8 cellular contexts compared by ENCODE assay signal in the genomic region with DNA sequence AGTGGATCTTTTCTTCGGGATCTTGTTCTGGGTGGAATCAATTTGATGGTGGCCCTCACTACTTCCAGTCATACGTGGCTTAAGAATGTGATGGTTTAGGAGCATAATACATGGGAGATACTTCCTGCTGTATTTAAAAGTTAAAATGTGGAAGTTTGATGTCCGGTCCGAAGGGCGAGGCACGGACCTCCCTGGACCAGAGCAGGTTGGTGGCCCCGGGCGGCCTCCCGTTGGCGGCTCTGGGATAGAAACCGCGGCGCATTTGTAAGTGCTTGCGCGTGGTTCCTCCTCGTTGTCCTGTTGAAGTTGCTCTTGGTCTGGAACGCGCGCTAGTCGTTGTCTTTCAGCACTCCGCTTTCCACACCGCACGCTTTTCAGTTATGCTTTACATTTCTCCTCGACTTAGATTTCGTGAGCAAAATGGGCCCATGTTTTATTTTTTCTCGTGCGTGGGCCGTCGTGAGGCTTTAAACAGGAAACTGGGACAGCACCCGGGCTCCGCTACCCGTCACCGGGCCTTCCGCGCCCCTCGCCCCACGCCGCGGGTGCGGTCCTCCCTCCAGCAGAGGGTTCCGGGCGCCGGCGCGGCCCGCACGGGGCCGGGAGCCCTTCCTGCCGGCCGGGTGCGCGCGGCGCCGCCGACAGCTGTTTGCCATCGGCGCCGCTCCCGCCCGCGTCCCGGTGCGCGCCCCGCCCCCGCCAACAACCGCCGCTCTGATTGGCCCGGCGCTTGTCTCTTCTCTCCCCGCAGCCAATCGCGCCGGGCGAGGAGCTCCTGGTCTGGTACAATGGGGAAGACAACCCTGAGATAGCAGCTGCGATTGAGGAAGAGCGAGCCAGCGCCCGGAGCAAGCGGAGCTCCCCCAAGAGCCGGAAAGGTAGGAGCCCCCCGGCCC. TPM values are rescaled to one million over a fixed set of nuclear protein-coding genes. Genes with fewer than 3 reads are reported as not detected.
DNase-seq lines count a peak whose midpoint lies in the region; ATAC-seq and TF ChIP-seq lines count a peak whose summit lies in the region.

No MANE protein-coding gene starts in this region.

- H3K36me3 Mint-ChIP-seq in dendritic cell treated with granulocyte-macrophage colony-stimulating factor and Interleukin-4, amounts not matched to agents 40 ng/mL and 50 ng/mL, for 4 days (ENCODE audit: low read depth) = peaks cover 32% of the 10 kb centered on the region

- no peak for TF ChIP-seq CTCF in liver (IDR thresholded peaks at IDR 0.05; ENCODE audit: low read depth, low read length, missing input control)

- no peaks in the 10 kb centered on the region for H3K9me3 ChIP-seq in liver (ENCODE audit: control insufficient read depth in 4 of 4, low read length in 3 of 4)

- no peaks in the 10 kb centered on the region for H3K9me3 Mint-ChIP-seq in dendritic cell treated with granulocyte-macrophage colony-stimulating factor and Interleukin-4, amounts not matched to agents 40 ng/mL and 50 ng/mL, for 4 days

- no peak for TF ChIP-seq RAD21 in liver (IDR thresholded peaks at IDR 0.05)

- H3K27ac Mint-ChIP-seq in dendritic cell treated with granulocyte-macrophage colony-stimulating factor and Interleukin-4, amounts not matched to agents 40 ng/mL and 50 ng/mL, for 4 days = peak overlapping the region; percentile 90

- peak overlapping the region; percentile 85 to 99 (median 87) for H3K4me3 ChIP-seq in liver (ENCODE audit: low read depth in 1 of 3, low read length in 3 of 3)

- H3K27ac ChIP-seq in liver (ENCODE audit: low read depth in 1 of 2, low read length in 2 of 2) = peak overlapping the region; percentile 91 to 92

- H3K4me3 Mint-ChIP-seq in dendritic cell treated with granulocyte-macrophage colony-stimulating factor and Interleukin-4, amounts not matched to agents 40 ng/mL and 50 ng/mL, for 4 days = peak overlapping the region; percentile 78

- peaks cover 4 to 23% (median 8%) of the 10 kb centered on the region in 4 donors for H3K4me1 ChIP-seq in liver (ENCODE audit: control insufficient read depth in 4 of 4, insufficient read depth in 4 of 4, low read length in 3 of 4)

- peak; percentile 83 for ATAC-seq in GM19395 (IDR thresholded peaks at IDR 0.05; ENCODE audit: unreplicated experiment)
- ATAC-seq in HG03558 (IDR thresholded peaks at IDR 0.05; ENCODE audit: extremely low read depth, unreplicated experiment) = peak; percentile 72

- DNase-seq in CD1c-positive myeloid dendritic cell (ENCODE audit: extremely low spot score) = peak; percentile 99
- DNase-seq in NCI-H69 (lab: John Stamatoyannopoulos, UW) = peak; percentile 94
- peak; percentile 90 to 92 for DNase-seq in activated CD4-positive, alpha-beta T cell treated with anti-CD3 and anti-CD28 coated beads, Interleukin-2, amount 50 U/mL, for 24 hours (ENCODE audit: low read depth in 1 of 2, low spot score in 1 of 2)
- DNase-seq in stimulated activated CD4-positive, alpha-beta T cell treated with anti-CD3 and anti-CD28 coated beads, Interleukin-4, amount 100 ng/mL, for 1 hour = peak; percentile 97

- intact Hi-C loops in dendritic cell treated with granulocyte-macrophage colony-stimulating factor and Interleukin-4, amounts not matched to agents 40 ng/mL and 50 ng/mL, for 4 days (cut with micrococcal nuclease) = loop anchor here (2.0 to 5.0 kb wide), 3 partner anchors 33 to 62 kb away; a partner anchor contains a TSS

- H3K27me3 Mint-ChIP-seq in dendritic cell treated with granulocyte-macrophage colony-stimulating factor and Interleukin-4, amounts not matched to agents 40 ng/mL and 50 ng/mL, for 4 days = no peaks in the 10 kb centered on the region

- peaks cover 50% of the 10 kb centered on the region for H3K4me1 Mint-ChIP-seq in dendritic cell treated with granulocyte-macrophage colony-stimulating factor and Interleukin-4, amounts not matched to agents 40 ng/mL and 50 ng/mL, for 4 days (ENCODE audit: low read depth)

- WGBS in liver = under 1% methylated on average over 83 of the region's 83 CpGs

- H3K36me3 ChIP-seq in liver (ENCODE audit: control insufficient read depth in 4 of 4, insufficient read depth in 3 of 4, low read depth in 1 of 4, low read length in 3 of 4) = peaks cover 0 to 4% (median 0%) of the 10 kb centered on the region in 4 donors

- H3K27me3 ChIP-seq in liver (ENCODE audit: control insufficient read depth in 4 of 4, insufficient read depth in 4 of 4, low read length in 3 of 4) = no peaks in the 10 kb centered on the region

- peak overlapping the region; percentile 72 to 88 for H3K9ac ChIP-seq in liver (ENCODE audit: low read depth in 1 of 2, low read length in 2 of 2)

TF ChIP-seq in liver, 16 proteins besides CTCF, POLR2A, EP300 and RAD21:
- TF ChIP-seq, protein P1, sequence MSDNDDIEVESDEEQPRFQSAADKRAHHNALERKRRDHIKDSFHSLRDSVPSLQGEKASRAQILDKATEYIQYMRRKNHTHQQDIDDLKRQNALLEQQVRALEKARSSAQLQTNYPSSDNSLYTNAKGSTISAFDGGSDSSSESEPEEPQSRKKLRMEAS (IDR thresholded peaks at IDR 0.05) = no peak
- no peak for TF ChIP-seq RXRA (IDR thresholded peaks at IDR 0.05)
- peak; percentile 20 to 73 for TF ChIP-seq HNF4A (conservative IDR thresholded peaks at IDR 0.05)
- TF ChIP-seq FOXA2 (IDR thresholded peaks at IDR 0.05) = no peak
- TF ChIP-seq, protein P2, sequence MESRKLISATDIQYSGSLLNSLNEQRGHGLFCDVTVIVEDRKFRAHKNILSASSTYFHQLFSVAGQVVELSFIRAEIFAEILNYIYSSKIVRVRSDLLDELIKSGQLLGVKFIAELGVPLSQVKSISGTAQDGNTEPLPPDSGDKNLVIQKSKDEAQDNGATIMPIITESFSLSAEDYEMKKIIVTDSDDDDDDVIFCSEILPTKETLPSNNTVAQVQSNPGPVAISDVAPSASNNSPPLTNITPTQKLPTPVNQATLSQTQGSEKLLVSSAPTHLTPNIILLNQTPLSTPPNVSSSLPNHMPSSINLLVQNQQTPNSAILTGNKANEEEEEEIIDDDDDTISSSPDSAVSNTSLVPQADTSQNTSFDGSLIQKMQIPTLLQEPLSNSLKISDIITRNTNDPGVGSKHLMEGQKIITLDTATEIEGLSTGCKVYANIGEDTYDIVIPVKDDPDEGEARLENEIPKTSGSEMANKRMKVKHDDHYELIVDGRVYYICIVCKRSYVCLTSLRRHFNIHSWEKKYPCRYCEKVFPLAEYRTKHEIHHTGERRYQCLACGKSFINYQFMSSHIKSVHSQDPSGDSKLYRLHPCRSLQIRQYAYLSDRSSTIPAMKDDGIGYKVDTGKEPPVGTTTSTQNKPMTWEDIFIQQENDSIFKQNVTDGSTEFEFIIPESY (IDR thresholded peaks at IDR 0.05) = no peak
- TF ChIP-seq EGR1 (IDR thresholded peaks at IDR 0.05; ENCODE audit: low read depth in 2 of 2) = no peak
- TF ChIP-seq HNF4G (IDR thresholded peaks at IDR 0.05) = no peak
- TF ChIP-seq, protein P3, sequence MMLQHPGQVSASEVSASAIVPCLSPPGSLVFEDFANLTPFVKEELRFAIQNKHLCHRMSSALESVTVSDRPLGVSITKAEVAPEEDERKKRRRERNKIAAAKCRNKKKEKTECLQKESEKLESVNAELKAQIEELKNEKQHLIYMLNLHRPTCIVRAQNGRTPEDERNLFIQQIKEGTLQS (IDR thresholded peaks at IDR 0.05) = no peak
- peak; percentile 68 for TF ChIP-seq SP1 (IDR thresholded peaks at IDR 0.05)
- TF ChIP-seq NR2F2 (IDR thresholded peaks at IDR 0.05) = no peak
- no peak for TF ChIP-seq FOXA1 (IDR thresholded peaks at IDR 0.05)
- TF ChIP-seq TAF1 (conservative IDR thresholded peaks at IDR 0.05) = peak; percentile 52
- TF ChIP-seq, protein P4, sequence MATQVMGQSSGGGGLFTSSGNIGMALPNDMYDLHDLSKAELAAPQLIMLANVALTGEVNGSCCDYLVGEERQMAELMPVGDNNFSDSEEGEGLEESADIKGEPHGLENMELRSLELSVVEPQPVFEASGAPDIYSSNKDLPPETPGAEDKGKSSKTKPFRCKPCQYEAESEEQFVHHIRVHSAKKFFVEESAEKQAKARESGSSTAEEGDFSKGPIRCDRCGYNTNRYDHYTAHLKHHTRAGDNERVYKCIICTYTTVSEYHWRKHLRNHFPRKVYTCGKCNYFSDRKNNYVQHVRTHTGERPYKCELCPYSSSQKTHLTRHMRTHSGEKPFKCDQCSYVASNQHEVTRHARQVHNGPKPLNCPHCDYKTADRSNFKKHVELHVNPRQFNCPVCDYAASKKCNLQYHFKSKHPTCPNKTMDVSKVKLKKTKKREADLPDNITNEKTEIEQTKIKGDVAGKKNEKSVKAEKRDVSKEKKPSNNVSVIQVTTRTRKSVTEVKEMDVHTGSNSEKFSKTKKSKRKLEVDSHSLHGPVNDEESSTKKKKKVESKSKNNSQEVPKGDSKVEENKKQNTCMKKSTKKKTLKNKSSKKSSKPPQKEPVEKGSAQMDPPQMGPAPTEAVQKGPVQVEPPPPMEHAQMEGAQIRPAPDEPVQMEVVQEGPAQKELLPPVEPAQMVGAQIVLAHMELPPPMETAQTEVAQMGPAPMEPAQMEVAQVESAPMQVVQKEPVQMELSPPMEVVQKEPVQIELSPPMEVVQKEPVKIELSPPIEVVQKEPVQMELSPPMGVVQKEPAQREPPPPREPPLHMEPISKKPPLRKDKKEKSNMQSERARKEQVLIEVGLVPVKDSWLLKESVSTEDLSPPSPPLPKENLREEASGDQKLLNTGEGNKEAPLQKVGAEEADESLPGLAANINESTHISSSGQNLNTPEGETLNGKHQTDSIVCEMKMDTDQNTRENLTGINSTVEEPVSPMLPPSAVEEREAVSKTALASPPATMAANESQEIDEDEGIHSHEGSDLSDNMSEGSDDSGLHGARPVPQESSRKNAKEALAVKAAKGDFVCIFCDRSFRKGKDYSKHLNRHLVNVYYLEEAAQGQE (IDR thresholded peaks at IDR 0.05) = peak; percentile 60
- TF ChIP-seq GABPA (IDR thresholded peaks at IDR 0.05 in 1 of 2, conservative IDR thresholded peaks at IDR 0.05 in 1 of 2) = no peak
- no peak for TF ChIP-seq JUND (IDR thresholded peaks at IDR 0.05)
- peak; percentile 92 for TF ChIP-seq YY1 (IDR thresholded peaks at IDR 0.05)
TF ChIP-seq in liver: peak in this region for 5.

RNA-seq across cellular contexts. Expression of a gene that starts 48.9 kb away (rescaled TPM):
- 10 to 100 TPM in 1 of 2 donors, 1 to 10 TPM in 1; 9.6 to 13.9 TPM for total RNA-seq in liver
- polyA plus RNA-seq in liver = 1 to 10 TPM; 4.5 to 6.2 TPM

Comparison
In these comparisons a context has a peak if more than half of its experiments do, and no peak if none do; other contexts are left out.
1. Peak in every context shown above with its lines: DNase-seq, ATAC-seq, H3K4me3 ChIP-seq and H3K27ac ChIP-seq.